20 cellular contexts compared by ENCODE assay signal in genomic region chr19:3638208-3639193, GRCh38. TPM values are rescaled to one million over a fixed set of nuclear protein-coding genes. Genes with fewer than 3 reads are reported as not detected.
A peak's percentile ranks its signal among the peaks of the same experiment; 100 is the strongest.
DNase-seq lines count a peak whose midpoint lies in the region; ATAC-seq and TF ChIP-seq lines count a peak whose summit lies in the region.
"Had no signal": no experiment of that assay in that cellular context is flagged by ENCODE, and none has a peak within 500 bp of the region (broad histone marks: within the 10 kb centered on the region; RNA-seq: fewer than 3 reads in every experiment).

No MANE protein-coding gene starts in this region.

- no peaks in the 10 kb centered on the region for H3K27me3 Mint-ChIP-seq in stimulated activated naive CD8-positive, alpha-beta T cell treated with anti-CD3 and anti-CD28 coated beads, Interleukin-15, amount 100 ng/mL, for 72 hours
- H3K27me3 Mint-ChIP-seq in endodermal cell (ENCODE audit: insufficient read depth) = no peaks in the 10 kb centered on the region
- H3K27me3 Mint-ChIP-seq: B cell; CD4-positive, CD25-positive, alpha-beta regulatory T cell had no signal

- H3K27ac Mint-ChIP-seq in stimulated activated naive CD8-positive, alpha-beta T cell treated with anti-CD3 and anti-CD28 coated beads, Interleukin-15, amount 100 ng/mL, for 72 hours = peak overlapping the region in 1 of 2 donors; percentile 5
- peak overlapping the region; percentile 24 for H3K27ac Mint-ChIP-seq in endodermal cell
- H3K27ac Mint-ChIP-seq: B cell; CD4-positive, CD25-positive, alpha-beta regulatory T cell; CD8-positive, alpha-beta T cell had no signal

- no peak for TF ChIP-seq CTCF in endodermal cell (conservative IDR thresholded peaks at IDR 0.05)

- H3K4me2 ChIP-seq in neuronal stem cell (ENCODE audit: insufficient read depth, low read length, poor library complexity, severe bottlenecking) = no peak overlapping the region
- H3K4me2 ChIP-seq: BLaER1 had no signal

- no peak for DNase-seq in stimulated activated naive CD8-positive, alpha-beta T cell treated with anti-CD3 and anti-CD28 coated beads, Interleukin-15, amount 100 ng/mL, for 72 hours
- DNase-seq in stimulated activated naive CD8-positive, alpha-beta T cell treated with anti-CD3 and anti-CD28 coated beads, Interleukin-15, Interleukin-2, amounts not matched to agents 100 U/mL and 50 U/mL, for 24 hours = no peak
- DNase-seq in endodermal cell = no peak
- no peak for DNase-seq in neuronal stem cell (ENCODE audit: low spot score)
- no peak for DNase-seq in cerebellum (ENCODE audit: low spot score)
- no peak for DNase-seq in HuH-7.5 (ENCODE audit: low spot score)
- DNase-seq: Caco-2; CD4-positive, CD25-positive, alpha-beta regulatory T cell; CD8-positive, alpha-beta T cell; DMS153; DND-41; GM23248; H7; HCEC 1CT had no signal

- no peak overlapping the region for H2AK5ac ChIP-seq in neuronal stem cell (ENCODE audit: low read depth, low read length)

- 95 to 96% methylated on average over 33 to 55 of the region's 55 CpGs for WGBS in endodermal cell (ENCODE audit: insufficient coverage in 1 of 2, insufficient read length in 1 of 2), 2 experiments
- no CpG with 5 or more reads among the region's 55 CpGs for whole genome bisulfite sequencing in neuronal stem cell (ENCODE audit: extremely low coverage in 2 of 2, insufficient read length in 2 of 2, insufficient replicate concordance in 1 of 2), 2 donors

- H3K79me1 ChIP-seq in neuronal stem cell (ENCODE audit: low read depth, low read length) = peaks cover 6% of the 10 kb centered on the region

- no peak overlapping the region for H3K23ac ChIP-seq in neuronal stem cell (ENCODE audit: low read depth, low read length, poor library complexity)

- no peak overlapping the region for H4K8ac ChIP-seq in neuronal stem cell (ENCODE audit: low read depth, low read length)

- peak; percentile 17 for ATAC-seq in stimulated activated naive CD8-positive, alpha-beta T cell treated with anti-CD3 and anti-CD28 coated beads, Interleukin-15, amount 100 ng/mL, for 72 hours
- no peak for ATAC-seq in stimulated activated naive CD8-positive, alpha-beta T cell treated with anti-CD3 and anti-CD28 coated beads, Interleukin-15, Interleukin-2, amounts not matched to agents 100 U/mL and 50 U/mL, for 24 hours
- no peak for ATAC-seq in HG02884 (IDR thresholded peaks at IDR 0.05; ENCODE audit: unreplicated experiment)
- ATAC-seq in GM18502 (IDR thresholded peaks at IDR 0.05; ENCODE audit: poor library complexity, unreplicated experiment) = no peak
- ATAC-seq: CD8-positive, alpha-beta T cell had no signal

- H3K9me3 ChIP-seq in endodermal cell (ENCODE audit: control insufficient read depth, low read length) = no peaks in the 10 kb centered on the region
- H3K9me3 ChIP-seq in neuronal stem cell (replicated peaks in 1 of 2; ENCODE audit: control insufficient read depth in 2 of 2, insufficient read depth in 1 of 2, low read depth in 1 of 2, low read length in 2 of 2) = no peaks in the 10 kb centered on the region
- H3K9me3 ChIP-seq: BLaER1, Caco-2 had no signal

- no peaks in the 10 kb centered on the region for H3K4me1 Mint-ChIP-seq in stimulated activated naive CD8-positive, alpha-beta T cell treated with anti-CD3 and anti-CD28 coated beads, Interleukin-15, amount 100 ng/mL, for 72 hours
- H3K4me1 Mint-ChIP-seq in endodermal cell = no peaks in the 10 kb centered on the region
- H3K4me1 Mint-ChIP-seq: B cell; CD4-positive, CD25-positive, alpha-beta regulatory T cell had no signal

- no peak overlapping the region for H3K27ac ChIP-seq in endodermal cell (ENCODE audit: low read depth, low read length)
- H3K27ac ChIP-seq in neuronal stem cell (replicated peaks; ENCODE audit: low read length) = no peak overlapping the region
- H3K27ac ChIP-seq: 22Rv1, BLaER1, C4-2B, GM23248 had no signal

- H4K91ac ChIP-seq in neuronal stem cell (ENCODE audit: low read depth, low read length, poor library complexity) = no peak overlapping the region

- no peak overlapping the region for H2AFZ ChIP-seq in neuronal stem cell (ENCODE audit: low read length)
- H2AFZ ChIP-seq: GM23248 had no signal

- H3K9ac ChIP-seq in endodermal cell (ENCODE audit: extremely low read depth, low read length, poor library complexity, severe bottlenecking) = no peak overlapping the region
- H3K9ac ChIP-seq in neuronal stem cell (ENCODE audit: low read depth, low read length, poor library complexity) = no peak overlapping the region
- H3K9ac ChIP-seq: BLaER1, GM23248 had no signal

- H3K4me3 Mint-ChIP-seq in stimulated activated naive CD8-positive, alpha-beta T cell treated with anti-CD3 and anti-CD28 coated beads, Interleukin-15, amount 100 ng/mL, for 72 hours = no peak overlapping the region
- H3K4me3 Mint-ChIP-seq in endodermal cell = no peak overlapping the region
- H3K4me3 Mint-ChIP-seq: B cell; CD4-positive, CD25-positive, alpha-beta regulatory T cell; CD8-positive, alpha-beta T cell had no signal

- H3K4me3 ChIP-seq in endodermal cell (ENCODE audit: low read length) (no peak overlapping the region), neuronal stem cell (ENCODE audit: low read length in 2 of 2) (peak overlapping the region in 1 of 2 donors; percentile 45)
- H3K4me3 ChIP-seq: BLaER1, GM23248 had no signal

- no peaks in the 10 kb centered on the region for H3K27me3 ChIP-seq in endodermal cell (ENCODE audit: control insufficient read depth, insufficient read depth, low read length, poor library complexity, severe bottlenecking)
- H3K27me3 ChIP-seq in neuronal stem cell (ENCODE audit: control insufficient read depth in 3 of 3, insufficient read depth in 3 of 3, low read depth in 1 of 3, low read length in 3 of 3) = no peaks in the 10 kb centered on the region
- H3K27me3 ChIP-seq: BLaER1 had no signal

- H2BK12ac ChIP-seq in neuronal stem cell (ENCODE audit: low read length) = no peak overlapping the region

- peaks cover 13% of the 10 kb centered on the region for H3K36me3 ChIP-seq in endodermal cell (ENCODE audit: control insufficient read depth, insufficient read depth, low read length)
- H3K36me3 ChIP-seq in neuronal stem cell (replicated peaks in 1 of 2; ENCODE audit: control insufficient read depth in 2 of 2, insufficient read depth in 2 of 2, low read length in 2 of 2) = peaks cover 15 to 33% of the 10 kb centered on the region in 2 donors

- H3K36me3 Mint-ChIP-seq in endodermal cell (ENCODE audit: low read depth) = peaks cover 37% of the 10 kb centered on the region

- H3K4ac ChIP-seq in neuronal stem cell (ENCODE audit: low read length) = no peak overlapping the region

- no peak overlapping the region for H2BK120ac ChIP-seq in neuronal stem cell (ENCODE audit: low read depth, low read length)

- peak overlapping the region; percentile 39 for H2BK5ac ChIP-seq in neuronal stem cell (ENCODE audit: low read length)

- H3K4me1 ChIP-seq in endodermal cell (ENCODE audit: control insufficient read depth, insufficient read depth, low read length) = no peaks in the 10 kb centered on the region
- H3K4me1 ChIP-seq in neuronal stem cell (ENCODE audit: control insufficient read depth in 2 of 2, insufficient read depth in 1 of 2, low read depth in 1 of 2, low read length in 2 of 2) = no peaks in the 10 kb centered on the region
- H3K4me1 ChIP-seq: Caco-2 had no signal

- H3K18ac ChIP-seq in neuronal stem cell (ENCODE audit: low read length) = no peak overlapping the region

- no peak overlapping the region for H2BK15ac ChIP-seq in neuronal stem cell (ENCODE audit: low read length)

- H3K9me3 Mint-ChIP-seq in stimulated activated naive CD8-positive, alpha-beta T cell treated with anti-CD3 and anti-CD28 coated beads, Interleukin-15, amount 100 ng/mL, for 72 hours = no peaks in the 10 kb centered on the region
- no peaks in the 10 kb centered on the region for H3K9me3 Mint-ChIP-seq in endodermal cell
- H3K9me3 Mint-ChIP-seq: CD8-positive, alpha-beta T cell had no signal

- no peak overlapping the region for H3K14ac ChIP-seq in neuronal stem cell (ENCODE audit: low read length)

RNA-seq across cellular contexts. Expression of gene CACTIN, which starts 11.9 kb away (rescaled TPM):
- total RNA-seq in endodermal cell (10 to 100 TPM; 31.5 to 33.5 TPM), cerebellum (15.2 TPM)
- 26.1 TPM for polyA plus RNA-seq in endodermal cell (2013, experiment 1 of 2)
- polyA plus RNA-seq in endodermal cell (2013, experiment 2 of 2) = 24.7 TPM
- polyA plus RNA-seq in neuronal stem cell (2013, experiment 1 of 2) = 23.9 TPM
- polyA plus RNA-seq in neuronal stem cell (2013, experiment 2 of 2) = 25.3 TPM

RNA-seq across cellular contexts. Expression of gene TBXA2R, which starts 31.8 kb away (rescaled TPM):
- total RNA-seq in endodermal cell = under 1 TPM; 0.29 to 0.42 TPM
- polyA plus RNA-seq in endodermal cell (2013, experiment 1 of 2) = 0.39 TPM
- polyA plus RNA-seq in endodermal cell (2013, experiment 2 of 2) = 0.25 TPM
- polyA plus RNA-seq in neuronal stem cell (2013, experiment 1 of 2) = 0.11 TPM
- polyA plus RNA-seq in neuronal stem cell (2013, experiment 2 of 2) = 0.12 TPM
- total RNA-seq in cerebellum = 0.45 TPM

RNA-seq across cellular contexts. Expression of gene GIPC3, which starts 53.2 kb away (rescaled TPM):
- total RNA-seq in endodermal cell = 1 to 10 TPM in 1 of 2 donors, under 1 TPM in 1; 0.93 to 1.5 TPM
- polyA plus RNA-seq in endodermal cell (2013, experiment 1 of 2) = 0.32 TPM
- polyA plus RNA-seq in endodermal cell (2013, experiment 2 of 2) = 0.33 TPM
- polyA plus RNA-seq in neuronal stem cell (2013, experiment 1 of 2) = 0.46 TPM
- 0.47 TPM for polyA plus RNA-seq in neuronal stem cell (2013, experiment 2 of 2)
- 0.09 TPM for total RNA-seq in cerebellum
- total RNA-seq: Caco-2, GM23248 had no signal
